ENCODE assay signal across 1 cellular context in the genomic region with DNA sequence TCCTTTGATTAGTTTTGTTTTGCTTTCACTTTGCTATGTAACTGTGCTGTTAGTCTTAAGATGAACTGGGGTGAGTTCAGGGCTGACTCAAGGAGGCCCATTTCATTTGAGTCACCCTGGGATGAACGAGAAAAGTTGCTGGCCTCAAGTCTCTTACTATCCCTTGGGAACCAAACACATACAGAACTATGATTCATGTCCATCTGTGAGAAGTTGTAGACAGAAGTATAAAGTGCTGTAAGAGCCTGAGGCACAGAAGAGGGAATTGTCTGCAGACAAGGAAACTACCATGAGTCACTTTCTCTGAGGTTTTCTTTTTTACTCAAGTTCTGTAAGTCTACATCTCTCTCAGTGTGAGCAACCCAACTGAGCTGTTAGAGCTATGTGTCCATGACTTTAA.
TF ChIP-seq lines count a peak whose summit lies in the region.

No MANE protein-coding gene starts in this region.

TF ChIP-seq in IMR-90, 13 proteins besides CTCF, POLR2A, EP300 and RAD21 (continued from another document):
- TF ChIP-seq FOS (IDR thresholded peaks at IDR 0.05; ENCODE audit: low read depth, low read length), result peak; percentile 93
- peak; percentile 80 for TF ChIP-seq RCOR1 (IDR thresholded peaks at IDR 0.05; ENCODE audit: insufficient replicate concordance, low read length)
- peak; percentile 53 for TF ChIP-seq CEBPB (IDR thresholded peaks at IDR 0.05; ENCODE audit: low read depth, low read length)
- no peak for TF ChIP-seq BHLHE40 (IDR thresholded peaks at IDR 0.05; ENCODE audit: low read depth, low read length)
- no peak for TF ChIP-seq MXI1 (IDR thresholded peaks at IDR 0.05; ENCODE audit: borderline replicate concordance, low read depth, low read length)
- TF ChIP-seq MAFK (IDR thresholded peaks at IDR 0.05; ENCODE audit: low read depth, low read length), result 0 out of 2 replicates have a peak, but pooled peaks have one; percentile 17
- TF ChIP-seq SMC3 (IDR thresholded peaks at IDR 0.05; ENCODE audit: low read depth, low read length), result no peak
- no peak for TF ChIP-seq CHD1 (IDR thresholded peaks at IDR 0.05; ENCODE audit: low read depth, low read length)
- no peak for TF ChIP-seq MAZ (IDR thresholded peaks at IDR 0.05; ENCODE audit: borderline replicate concordance, low read depth, low read length)
